Comparison of ENCODE assay signal across 17 cellular contexts in the genomic region with DNA sequence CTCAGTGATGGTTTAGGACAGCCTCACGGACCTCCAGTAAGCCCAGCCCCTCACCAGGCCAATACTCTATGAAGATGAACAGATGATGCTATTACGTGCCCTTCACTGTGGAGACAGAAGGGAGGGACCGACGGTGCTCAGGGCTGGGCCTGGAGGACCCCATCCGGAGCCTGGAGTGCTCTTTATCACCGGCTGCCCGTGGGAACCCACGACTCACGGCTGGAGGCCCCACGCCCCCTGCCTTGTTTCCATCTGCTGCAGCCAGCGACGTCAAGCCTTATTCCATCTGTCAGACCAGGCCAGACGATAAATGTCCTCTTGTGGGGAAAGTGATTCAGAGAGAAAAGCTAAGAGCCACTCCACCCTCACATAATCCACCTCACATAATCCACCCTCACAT. TPM values are rescaled to one million over a fixed set of nuclear protein-coding genes. Genes with fewer than 3 reads are reported as not detected.
DNase-seq lines count a peak whose midpoint lies in the region; ATAC-seq and TF ChIP-seq lines count a peak whose summit lies in the region.
"Had no signal": no experiment of that assay in that cellular context is flagged by ENCODE, and none has a peak within 500 bp of the region (broad histone marks: within the 10 kb centered on the region; RNA-seq: fewer than 3 reads in every experiment).

No MANE protein-coding gene starts in this region.

- no peak overlapping the region for H3K14ac ChIP-seq in IMR-90 (replicated peaks; ENCODE audit: low read depth, low read length)

- TF ChIP-seq POLR2A in IMR-90 (IDR thresholded peaks at IDR 0.05; ENCODE audit: low read depth, low read length) = no peak

- H4K5ac ChIP-seq in IMR-90 (ENCODE audit: low read depth, low read length) = no peak overlapping the region

- no peak overlapping the region for H4K8ac ChIP-seq in IMR-90 (ENCODE audit: low read depth in 2 of 2, low read length in 2 of 2)

- TF ChIP-seq CTCF in IMR-90 (conservative IDR thresholded peaks at IDR 0.05; ENCODE audit: low read depth, low read length) (no peak), astrocyte of the spinal cord (IDR thresholded peaks at IDR 0.05; ENCODE audit: low read depth, low read length) (no peak), mucosa of descending colon (IDR thresholded peaks at IDR 0.05) (no peak)

- TF ChIP-seq RAD21 in IMR-90 (IDR thresholded peaks at IDR 0.05; ENCODE audit: low read length) = no peak

- ATAC-seq in IMR-90 (ENCODE audit: low read depth) = no peak
- ATAC-seq in mucosa of descending colon = no peak

- no TSS peak for BruUV-seq in IMR-90 (replicated peaks; lab: Mats Ljungman, UMichigan)

- no peak overlapping the region for H4K91ac ChIP-seq in IMR-90 (ENCODE audit: insufficient read depth, low read depth, low read length)

- no peak overlapping the region for H2BK15ac ChIP-seq in IMR-90 (ENCODE audit: low read depth, low read length)

- H3K4me1 ChIP-seq in IMR-90 (ENCODE audit: control insufficient read depth, insufficient read depth, low read length) = 0 out of 2 replicates have a peak, but pooled peaks cover 2% of the 10 kb centered on the region
- H3K4me1 ChIP-seq in mucosa of descending colon (ENCODE audit: low read depth) = peaks cover 4% of the 10 kb centered on the region

- no peak overlapping the region for H2AFZ ChIP-seq in IMR-90 (replicated peaks; ENCODE audit: low read length, poor library complexity)

- no peak overlapping the region for H3K9ac ChIP-seq in IMR-90 (ENCODE audit: low read depth, low read length)
- H3K9ac ChIP-seq: BLaER1 treated with 17β-estradiol and CSF1 and Interleukin-3, amounts not matched to agents 10 nM and 100 nM had no signal

- H3K79me1 ChIP-seq in IMR-90 (ENCODE audit: low read depth in 1 of 2, low read length in 2 of 2) = peaks cover 6 to 10% of the 10 kb centered on the region in 2 experiments

- POLR2A ChIA-PET in IMR-90 (lab: Charles Lee; ENCODE audit: unreplicated experiment) = interaction anchor here (0.5 kb wide), 1 partner anchor 54 kb away, joined by 3 read pairs; no protein-coding TSS in a partner anchor

- no peak overlapping the region for H3K4me2 ChIP-seq in IMR-90 (ENCODE audit: low read depth, low read length)
- H3K4me2 ChIP-seq: BLaER1 treated with 17β-estradiol and CSF1 and Interleukin-3, amounts not matched to agents 10 nM and 100 nM had no signal

- H3K9me3 ChIP-seq in IMR-90 (ENCODE audit: control insufficient read depth, insufficient read depth, low read length) = no peaks in the 10 kb centered on the region
- no peaks in the 10 kb centered on the region for H3K9me3 ChIP-seq in mucosa of descending colon

- in situ Hi-C loops in G401 (cut with HindIII; ENCODE audit: low sequenced_read_pairs) = loop anchor here (25.0 kb wide), 1 partner anchor 231 kb away; a partner anchor contains a TSS
- in situ Hi-C loops in IMR-90 (cut with MboI; ENCODE audit: low sequenced_read_pairs) = no loop called here
- in situ Hi-C loops in astrocyte of the spinal cord (cut with HindIII; ENCODE audit: low sequenced_read_pairs) = no loop called here

- no peak overlapping the region for H2AK5ac ChIP-seq in IMR-90 (ENCODE audit: low read depth, low read length)

- no peak overlapping the region for H2BK5ac ChIP-seq in IMR-90 (ENCODE audit: low read depth, low read length, poor library complexity, severe bottlenecking)

- H3K27ac ChIP-seq in IMR-90 (ENCODE audit: insufficient read depth, low read length) = no peak overlapping the region
- H3K27ac ChIP-seq in substantia nigra (ENCODE audit: low read depth, low read length, poor library complexity, severe bottlenecking) = no peak overlapping the region
- H3K27ac ChIP-seq: BLaER1 treated with 17β-estradiol and CSF1 and Interleukin-3, amounts not matched to agents 10 nM and 100 nM had no signal

- no peak overlapping the region for H2BK20ac ChIP-seq in IMR-90 (ENCODE audit: low read depth, low read length)

- CTCF ChIA-PET in IMR-90 (lab: Yijun Ruan, JAX) = no interaction called here

- peaks cover under 1% of the 10 kb centered on the region; the same call in 1 of the 2 replicates for H3K9me1 ChIP-seq in IMR-90 (ENCODE audit: insufficient read depth, low read length)

- no peak overlapping the region for H3K4ac ChIP-seq in IMR-90 (ENCODE audit: low read depth, low read length)

- intact Hi-C loops in IMR-90 (cut with micrococcal nuclease) (no loop called here), mucosa of descending colon (cut with DNase I, micrococcal nuclease) (no loop called here)

- no peaks in the 10 kb centered on the region for H3K36me3 ChIP-seq in IMR-90 (ENCODE audit: control insufficient read depth, insufficient read depth, low read length)
- H3K36me3 ChIP-seq in mucosa of descending colon (ENCODE audit: low read depth) = no peaks in the 10 kb centered on the region
- H3K36me3 ChIP-seq: BLaER1 treated with 17β-estradiol and CSF1 and Interleukin-3, amounts not matched to agents 10 nM and 100 nM had no signal

- H2BK120ac ChIP-seq in IMR-90 (ENCODE audit: low read depth, low read length) = no peak overlapping the region

- no peak overlapping the region for H2AK9ac ChIP-seq in IMR-90 (replicated peaks; ENCODE audit: low read depth, low read length, poor library complexity)

- dilution Hi-C loops in IMR-90 (cut with HindIII; ENCODE audit: low sequenced_read_pairs, unreplicated experiment) = loop anchor here (25.0 kb wide), 1 partner anchor 206 kb away; a partner anchor contains a TSS

- WGBS in IMR-90 (ENCODE audit: extremely low coverage in 2 of 2, insufficient read length in 1 of 2), 2 experiments = 47% methylated on average over 4 of the region's 13 CpGs; no CpG with 5 or more reads in 1 of the 2 experiments

- H4K20me1 ChIP-seq in IMR-90 (ENCODE audit: insufficient read depth, low read length) = peaks cover 2% of the 10 kb centered on the region; the same call in 1 of the 2 replicates

- H3K18ac ChIP-seq in IMR-90 (ENCODE audit: low read depth, low read length) = no peak overlapping the region

- no peak overlapping the region for H3K56ac ChIP-seq in IMR-90 (ENCODE audit: extremely low read depth, insufficient read depth, low read length)

- DNase-seq in G401 (ENCODE audit: low spot score) (peak; percentile 32), IMR-90 (peak; percentile 26), astrocyte of the spinal cord (ENCODE audit: low read depth, low spot score) (peak; percentile 14), mucosa of descending colon (peak in 2 of 3 donors; percentile 9 to 33), GM19240 (ENCODE audit: insufficient read length, low spot score) (no peak), substantia nigra (lab: John Stamatoyannopoulos, UW) (no peak)
- DNase-seq in activated T-cell treated with anti-CD3 and anti-CD28 coated beads, Interleukin-2, amount 50 U/mL, for 48 hours = no peak
- DNase-seq: ACHN; Calu3; CD4-positive, CD25-positive, alpha-beta regulatory T cell; DMS153; DMS79 treated with DMSO at 0.1 percent for 48 hours; EL; GDM1; HCEC 1CT; KG1 had no signal

- H3K4me3 ChIP-seq in IMR-90 (ENCODE audit: insufficient read depth, low read depth, low read length) (no peak overlapping the region), astrocyte of the spinal cord (ENCODE audit: low read depth, low read length) (no peak overlapping the region), mucosa of descending colon (no peak overlapping the region)
- H3K4me3 ChIP-seq: BLaER1 treated with 17β-estradiol and CSF1 and Interleukin-3, amounts not matched to agents 10 nM and 100 nM had no signal

- H3K27me3 ChIP-seq in IMR-90 (ENCODE audit: control insufficient read depth, insufficient read depth, low read length) = no peaks in the 10 kb centered on the region
- H3K27me3 ChIP-seq: BLaER1 treated with 17β-estradiol and CSF1 and Interleukin-3, amounts not matched to agents 10 nM and 100 nM had no signal

- H3K23ac ChIP-seq in IMR-90 (ENCODE audit: low read depth, low read length) = no peak overlapping the region

TF ChIP-seq in IMR-90, 13 proteins besides CTCF, POLR2A, EP300 and RAD21 (continues in another document):
- no peak for TF ChIP-seq MAZ (IDR thresholded peaks at IDR 0.05; ENCODE audit: borderline replicate concordance, low read depth, low read length)
- no peak for TF ChIP-seq MAFK (IDR thresholded peaks at IDR 0.05; ENCODE audit: low read depth, low read length)
- no peak for TF ChIP-seq CHD1 (IDR thresholded peaks at IDR 0.05; ENCODE audit: low read depth, low read length)
- no peak for TF ChIP-seq SMC3 (IDR thresholded peaks at IDR 0.05; ENCODE audit: low read depth, low read length)
- no peak for TF ChIP-seq RFX5 (IDR thresholded peaks at IDR 0.05; ENCODE audit: low read depth, low read length)
- no peak for TF ChIP-seq RCOR1 (IDR thresholded peaks at IDR 0.05; ENCODE audit: insufficient replicate concordance, low read length)
- no peak for TF ChIP-seq CEBPB (IDR thresholded peaks at IDR 0.05; ENCODE audit: low read depth, low read length)
- TF ChIP-seq, protein P1, sequence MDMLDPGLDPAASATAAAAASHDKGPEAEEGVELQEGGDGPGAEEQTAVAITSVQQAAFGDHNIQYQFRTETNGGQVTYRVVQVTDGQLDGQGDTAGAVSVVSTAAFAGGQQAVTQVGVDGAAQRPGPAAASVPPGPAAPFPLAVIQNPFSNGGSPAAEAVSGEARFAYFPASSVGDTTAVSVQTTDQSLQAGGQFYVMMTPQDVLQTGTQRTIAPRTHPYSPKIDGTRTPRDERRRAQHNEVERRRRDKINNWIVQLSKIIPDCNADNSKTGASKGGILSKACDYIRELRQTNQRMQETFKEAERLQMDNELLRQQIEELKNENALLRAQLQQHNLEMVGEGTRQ (IDR thresholded peaks at IDR 0.05; ENCODE audit: low read depth, low read length) = no peak
- TF ChIP-seq BHLHE40 (IDR thresholded peaks at IDR 0.05; ENCODE audit: low read depth, low read length) = no peak
- TF ChIP-seq FOS (IDR thresholded peaks at IDR 0.05; ENCODE audit: low read depth, low read length) = no peak
- TF ChIP-seq NFE2L2 (IDR thresholded peaks at IDR 0.05; ENCODE audit: low read depth, low read length) = no peak

RNA-seq across cellular contexts. Expression of a gene that starts 4.0 kb away (rescaled TPM):
- 25.9 and 27.4 TPM in 2 replicates for total RNA-seq in G401 (2014; rRNA removed; shearing (Covaris generic))
- total RNA-seq in IMR-90 (2012; rRNA removed) (12.7 and 14.4 TPM in 2 replicates), mucosa of descending colon (10 to 100 TPM in 2 of 3 donors, 1 to 10 TPM in 1; 8.2 to 11.4 (median 10.1) TPM)
- 12.7 and 12.9 TPM in 2 replicates for polyA plus RNA-seq in IMR-90 (2012; rRNA removed)
- 9.9 and 11.0 TPM in 2 replicates for polyA plus RNA-seq in IMR-90 (2012; cell fraction: cytosol; rRNA removed)
- polyA plus RNA-seq in IMR-90 (2012; cell fraction: nucleus; rRNA removed; ENCODE audit: low replicate concordance) = 4.6 and 5.7 TPM in 2 replicates

RNA-seq across cellular contexts. Expression of a gene that starts 13.4 kb away (rescaled TPM):
- 133 and 147 TPM in 2 replicates for total RNA-seq in G401 (2014; rRNA removed; shearing (Covaris generic))
- total RNA-seq in IMR-90 (2012; rRNA removed) (52.5 and 52.8 TPM in 2 replicates), mucosa of descending colon (10 to 100 TPM in 1 of 3 donors, 1 to 10 TPM in 2; 5.3 to 98.1 (median 9.7) TPM)
- polyA plus RNA-seq in IMR-90 (2012; rRNA removed) = 116 and 120 TPM in 2 replicates
- polyA plus RNA-seq in IMR-90 (2012; cell fraction: cytosol; rRNA removed) = 89.4 and 117 TPM in 2 replicates
- polyA plus RNA-seq in IMR-90 (2012; cell fraction: nucleus; rRNA removed; ENCODE audit: low replicate concordance) = 67.9 and 90.2 TPM in 2 replicates

Comparison
In these comparisons a context has a peak if more than half of its experiments do, and no peak if none do; other contexts are left out.
1. DNase-seq: peak in G401 (single experiment), IMR-90 (single experiment), astrocyte of the spinal cord (single experiment) and mucosa of descending colon (2 of 3); none in GM19240 (single experiment), activated T-cell treated with anti-CD3 and anti-CD28 coated beads, Interleukin-2, amount 50 U/mL, for 48 hours (0 of 2) and substantia nigra (0 of 49).